Comparison of ENCODE assay signal across 1 cellular context in genomic region chr2:191020221-191020741, GRCh38.
A peak's percentile ranks its signal among the peaks of the same experiment; 100 is the strongest.
TF ChIP-seq lines count a peak whose summit lies in the region.

No MANE protein-coding gene starts in this region.

TF ChIP-seq in A549, 52 proteins besides CTCF, POLR2A, EP300 and RAD21 (continued from another document):
- peak; percentile 38 for TF ChIP-seq PHF8 (IDR thresholded peaks at IDR 0.05; ENCODE audit: borderline replicate concordance, low read depth)
- peak; percentile 77; the same call in 1 of the 2 replicates for TF ChIP-seq KDM5A (IDR thresholded peaks at IDR 0.05)
- TF ChIP-seq CHD4 (IDR thresholded peaks at IDR 0.05; ENCODE audit: borderline replicate concordance), result no peak
- peak; percentile 42 for TF ChIP-seq SMC3 (IDR thresholded peaks at IDR 0.05)
- no peak for TF ChIP-seq CEBPB (IDR thresholded peaks at IDR 0.05)
- TF ChIP-seq POLR2AphosphoS2 (conservative IDR thresholded peaks at IDR 0.05; ENCODE audit: low read length), result no peak
- no peak for TF ChIP-seq EHMT2 (IDR thresholded peaks at IDR 0.05; ENCODE audit: low read depth)
- no peak for TF ChIP-seq MAZ (IDR thresholded peaks at IDR 0.05; ENCODE audit: borderline replicate concordance, low read depth, low read length)
- TF ChIP-seq REST (IDR thresholded peaks at IDR 0.05), result no peak
- TF ChIP-seq BCL3 (IDR thresholded peaks at IDR 0.05), result peak; percentile 93
- peak; percentile 84 for TF ChIP-seq USF2 (IDR thresholded peaks at IDR 0.05)
- TF ChIP-seq GATA3 (IDR thresholded peaks at IDR 0.05; ENCODE audit: borderline replicate concordance), result peak; percentile 88
- no peak; the same call in 1 of the 2 replicates for TF ChIP-seq TFCP2L1 (CRISPR knock-in tag; IDR thresholded peaks at IDR 0.05)
- no peak for TF ChIP-seq HOXB13 (CRISPR knock-in tag; IDR thresholded peaks at IDR 0.05; ENCODE audit: low read depth)
- TF ChIP-seq HOXB5 (CRISPR knock-in tag; IDR thresholded peaks at IDR 0.05), result 0 out of 2 replicates have a peak, but pooled peaks have one; percentile 13
- no peak for TF ChIP-seq ZC3H11A (IDR thresholded peaks at IDR 0.05)
- no peak for TF ChIP-seq EHF (CRISPR knock-in tag; IDR thresholded peaks at IDR 0.05)
- no peak for TF ChIP-seq FOSB (CRISPR knock-in tag; IDR thresholded peaks at IDR 0.05)
- peak; percentile 98 for TF ChIP-seq MYC (IDR thresholded peaks at IDR 0.05; ENCODE audit: borderline replicate concordance, low read length)
- TF ChIP-seq JUN (IDR thresholded peaks at IDR 0.05), result peak; percentile 88 to 97
